Comparison of ENCODE assay signal across 23 cellular contexts in genomic region chr5:147175516-147176097, GRCh38. TPM values are rescaled to one million over a fixed set of nuclear protein-coding genes. Genes with fewer than 3 reads are reported as not detected.
DNase-seq lines count a peak whose midpoint lies in the region; ATAC-seq, FAIRE-seq and TF ChIP-seq lines count a peak whose summit lies in the region.
"Had no signal": no experiment of that assay in that cellular context is flagged by ENCODE, and none has a peak within 500 bp of the region (broad histone marks: within the 10 kb centered on the region; RNA-seq: fewer than 3 reads in every experiment).

No MANE protein-coding gene starts in this region.

- no peaks in the 10 kb centered on the region for H3K36me3 Mint-ChIP-seq in WTC11
- H3K36me3 Mint-ChIP-seq: CD4-positive, CD25-positive, alpha-beta regulatory T cell; IgD-negative memory B cell had no signal

- H3K27ac Mint-ChIP-seq in WTC11, result no peak overlapping the region
- H3K27ac Mint-ChIP-seq: CD4-positive, CD25-positive, alpha-beta regulatory T cell; IgD-negative memory B cell had no signal

- H3K36me3 ChIP-seq in small intestine (ENCODE audit: control insufficient read depth in 2 of 2, insufficient read depth in 2 of 2, low read length in 2 of 2) (no peaks in the 10 kb centered on the region), SK-N-SH (replicated peaks in 1 of 2; ENCODE audit: control insufficient read depth in 1 of 2, insufficient read depth in 2 of 2, low read length in 1 of 2) (no peaks in the 10 kb centered on the region)
- H3K36me3 ChIP-seq: SJSA1 had no signal

- no peaks in the 10 kb centered on the region; the same call in 1 of the 2 replicates for H3K27me3 Mint-ChIP-seq in WTC11 (ENCODE audit: low read depth)
- H3K27me3 Mint-ChIP-seq: IgD-negative memory B cell had no signal

- no peak overlapping the region for H3K4me3 Mint-ChIP-seq in WTC11
- H3K4me3 Mint-ChIP-seq: CD4-positive, CD25-positive, alpha-beta regulatory T cell had no signal

- no peak overlapping the region for H3K4me2 ChIP-seq in SK-N-SH

- no peaks in the 10 kb centered on the region for H4K20me1 ChIP-seq in SK-N-SH (ENCODE audit: insufficient read depth)

- no peak for TF ChIP-seq EP300 in SK-N-SH (IDR thresholded peaks at IDR 0.05; ENCODE audit: borderline replicate concordance in 1 of 2, low read depth in 1 of 2, low read length in 1 of 2)

- H3K27me3 ChIP-seq in small intestine (ENCODE audit: control insufficient read depth in 2 of 2, insufficient read depth in 2 of 2, low read length in 2 of 2) (no peaks in the 10 kb centered on the region), SK-N-SH (ENCODE audit: insufficient read depth) (no peaks in the 10 kb centered on the region)
- H3K27me3 ChIP-seq: SJSA1 had no signal

- H3F3A ChIP-seq in SK-N-SH (replicated peaks; ENCODE audit: insufficient read depth), result peaks cover 14% of the 10 kb centered on the region

- no peak for TF ChIP-seq CTCF in WTC11 (IDR thresholded peaks at IDR 0.05)
- no peak for TF ChIP-seq CTCF in SK-N-SH (IDR thresholded peaks at IDR 0.05)

- H2AFZ ChIP-seq in SK-N-SH (ENCODE audit: low read depth), result no peak overlapping the region

- no peaks in the 10 kb centered on the region for H3K9me2 ChIP-seq in SK-N-SH

- 30 to 58% (median 39%) methylated on average over 2 of the region's 2 CpGs for WGBS in small intestine, 3 donors
- 79% methylated on average over 2 of the region's 2 CpGs for WGBS in SK-N-SH (ENCODE audit: low lambda C conversion rate)

- peaks cover 6% of the 10 kb centered on the region in 2 donors for H3K4me1 ChIP-seq in small intestine (ENCODE audit: control insufficient read depth in 2 of 2, insufficient read depth in 1 of 2, low read depth in 1 of 2, low read length in 1 of 2)
- peaks cover 0 to 18% of the 10 kb centered on the region in 2 experiments; a peak in 2 of 4 replicates for H3K4me1 ChIP-seq in SK-N-SH (ENCODE audit: control insufficient read depth in 1 of 2, insufficient read depth in 2 of 2, low read depth in 1 of 2, low read length in 1 of 2)

- no peak overlapping the region for H3K9ac ChIP-seq in SK-N-SH

- no peaks in the 10 kb centered on the region for H3K9me3 Mint-ChIP-seq in WTC11

- no peak for TF ChIP-seq RAD21 in SK-N-SH (IDR thresholded peaks at IDR 0.05; ENCODE audit: low read length)

- no peaks in the 10 kb centered on the region for H3K79me2 ChIP-seq in SK-N-SH (ENCODE audit: insufficient read depth)

- CTCF ChIA-PET in WTC11 (lab: Charles Lee) (interaction anchor here (1.0 to 1.4 kb wide), 2 partner anchors 13 to 77 kb away, joined by 3 to 6 read pairs; no protein-coding TSS in a partner anchor), SK-N-SH (lab: Yijun Ruan, JAX) (interaction anchor here (1.1 to 4.3 kb wide), 2 partner anchors 14 to 199 kb away, joined by 3 to 16 read pairs; no protein-coding TSS in a partner anchor)

- DNase-seq in M059J (ENCODE audit: low read depth), result peak; percentile 22
- no peak for DNase-seq in WTC11 (ENCODE audit: low spot score)
- no peak for DNase-seq in left lobe of liver (ENCODE audit: low spot score)
- DNase-seq in small intestine, result peak; percentile 94
- DNase-seq in SK-N-SH, result no peak
- DNase-seq in NCI-H1417 treated with DMSO at 0.1 percent for 48 hours (lab: John Stamatoyannopoulos, UW), result no peak
- no peak for DNase-seq in putamen (ENCODE audit: low spot score)
- DNase-seq: CD4-positive, CD25-positive, alpha-beta regulatory T cell; DND-41; NCI-H1048; NCI-H1436; NCI-H187 treated with DMSO at 0.1 percent for 48 hours; NCI-H2227 treated with DMSO at 0.1 percent for 48 hours; NCI-H510A; NCI-H774; NK-92 treated with Interleukin-12 subunit alpha and Interleukin-12 subunit beta, amount 100 ng/mL, for 24 hours had no signal

- H3K9me3 ChIP-seq in small intestine (ENCODE audit: control insufficient read depth, low read depth), result no peaks in the 10 kb centered on the region
- H3K9me3 ChIP-seq in SK-N-SH, result no peaks in the 10 kb centered on the region
- H3K9me3 ChIP-seq: SJSA1 had no signal

- no peak for FAIRE-seq in small intestine (lab: Jason Lieb, UNC)
- FAIRE-seq: GM12891 had no signal

- H3K27ac ChIP-seq in small intestine (ENCODE audit: low read depth in 1 of 2, low read length in 1 of 2), result peak overlapping the region; percentile 76 to 83
- no peak overlapping the region for H3K27ac ChIP-seq in SK-N-SH (ENCODE audit: low read depth in 2 of 2, low read length in 1 of 2)
- H3K27ac ChIP-seq: SJSA1 had no signal

- no peak overlapping the region for H3K4me3 ChIP-seq in small intestine (ENCODE audit: low read depth in 1 of 2, low read length in 2 of 2)
- no peak overlapping the region for H3K4me3 ChIP-seq in SK-N-SH (ENCODE audit: low read depth in 2 of 2, low read length in 1 of 2)
- H3K4me3 ChIP-seq: SJSA1 had no signal

- ATAC-seq in WTC11 (no peak), left lobe of liver (peak; percentile 74), HG03196 (IDR thresholded peaks at IDR 0.05; ENCODE audit: unreplicated experiment) (no peak)
- ATAC-seq: Panc1, Right ventricle myocardium inferior had no signal

- POLR2A ChIA-PET in WTC11 (lab: Charles Lee), result no interaction called here
- POLR2A ChIA-PET in SK-N-SH (lab: Yijun Ruan, JAX), result no interaction called here

- no peaks in the 10 kb centered on the region for H3K4me1 Mint-ChIP-seq in WTC11

TF ChIP-seq in WTC11, 78 proteins besides CTCF, POLR2A, EP300 and RAD21:
- TF ChIP-seq NFE2L1 (CRISPR knock-in tag; IDR thresholded peaks at IDR 0.05) (no peak), GABPB1 (CRISPR knock-in tag; IDR thresholded peaks at IDR 0.05) (peak; percentile 64)
TF ChIP-seq in WTC11: peak in this region for 1.

TF ChIP-seq in SK-N-SH, 30 proteins besides CTCF, POLR2A, EP300 and RAD21:
- no peak for TF ChIP-seq TEAD4 (IDR thresholded peaks at IDR 0.05; ENCODE audit: borderline replicate concordance, insufficient read depth)
- TF ChIP-seq POLR2AphosphoS5 (IDR thresholded peaks at IDR 0.05; ENCODE audit: low read depth, low read length), result no peak
- no peak for TF ChIP-seq USF1 (IDR thresholded peaks at IDR 0.05; ENCODE audit: borderline replicate concordance, low read depth)
- TF ChIP-seq TCF12 (IDR thresholded peaks at IDR 0.05), result no peak
- TF ChIP-seq SIN3A (IDR thresholded peaks at IDR 0.05; ENCODE audit: borderline replicate concordance, low read depth, low read length), result no peak
- no peak for TF ChIP-seq REST (IDR thresholded peaks at IDR 0.05; ENCODE audit: low read depth, low read length)
- no peak for TF ChIP-seq FOXJ3 (CRISPR knock-in tag; IDR thresholded peaks at IDR 0.05)
- TF ChIP-seq MEF2A (IDR thresholded peaks at IDR 0.05; ENCODE audit: borderline replicate concordance, low read depth), result no peak
- TF ChIP-seq SMC3 (IDR thresholded peaks at IDR 0.05; ENCODE audit: low read depth, low read length), result no peak

RNA-seq across cellular contexts. Expression of gene STK32A, which starts 59.2 kb away (rescaled TPM):
- 0.07 and 0.22 TPM in 2 replicates for total RNA-seq in M059J (2014; rRNA removed; shearing (Covaris generic))
- total RNA-seq in WTC11 (2021), result 1.7 to 3.0 TPM (median 3.0 TPM) in 3 replicates
- 0.23 TPM for total RNA-seq in left lobe of liver
- under 1 TPM in 2 of 3 donors, not detected in 1; 0.27 to 0.92 TPM for polyA plus RNA-seq in small intestine
- polyA plus RNA-seq in SK-N-SH (2012; rRNA removed), result 0.18 and 0.20 TPM in 2 replicates
- polyA plus RNA-seq in SK-N-SH (2012; cell fraction: cytosol; rRNA removed), result 0.22 and 0.26 TPM in 2 replicates
- 0.25 and 0.66 TPM in 2 replicates for polyA plus RNA-seq in SK-N-SH (2012; cell fraction: nucleus; rRNA removed)
- total RNA-seq: CD4-positive, CD25-positive, alpha-beta regulatory T cell; G401 had no signal
- polyA plus RNA-seq: CD4-positive, CD25-positive, alpha-beta regulatory T cell; IgD-negative memory B cell had no signal

Comparison
In these comparisons a context has a peak if more than half of its experiments do, and no peak if none do; other contexts are left out.
1. DNase-seq: peak in M059J (single experiment) and small intestine (single experiment); none in WTC11 (single experiment), left lobe of liver (single experiment), SK-N-SH (single experiment), NCI-H1417 treated with DMSO at 0.1 percent for 48 hours (single experiment) and putamen (single experiment).
2. H3K27ac ChIP-seq: peak in small intestine (2 of 2); none in SK-N-SH (0 of 2).